23 cellular contexts compared by ENCODE assay signal in genomic region chr3:170240671-170241070, GRCh38.
"Had no signal": no experiment of that assay in that cellular context is flagged by ENCODE, and none has a peak within 500 bp of the region (broad histone marks: within the 10 kb centered on the region; RNA-seq: fewer than 3 reads in every experiment).

No MANE protein-coding gene starts in this region.

- H3K4me3 Mint-ChIP-seq: activated naive CD8-positive, alpha-beta T cell; activated T-cell treated with anti-CD3 and anti-CD28 coated beads, Interleukin-2, amount 50 U/mL, for 72 hours; naive thymus-derived CD4-positive, alpha-beta T cell; neural progenitor cell had no signal

- H3K9me3 ChIP-seq: right atrium auricular region, tibial nerve, vagina had no signal

- H3K36me3 ChIP-seq: cardiac muscle cell, neural progenitor cell had no signal

- H3K27me3 ChIP-seq: cardiac muscle cell, neural progenitor cell, right atrium auricular region, tibial nerve, vagina had no signal

- ATAC-seq: activated T-cell treated with anti-CD3 and anti-CD28 coated beads, Interleukin-2, amount 50 U/mL, for 72 hours; naive thymus-derived CD4-positive, alpha-beta T cell; stimulated activated naive CD8-positive, alpha-beta T cell treated with anti-CD3 and anti-CD28 coated beads, Interleukin-15, Interleukin-2, amounts not matched to agents 100 U/mL and 50 U/mL, for 24 hours had no signal

- H3K9ac ChIP-seq: neural progenitor cell had no signal

- H3K9me3 Mint-ChIP-seq: activated T-cell treated with anti-CD3 and anti-CD28 coated beads, Interleukin-2, amount 50 U/mL, for 72 hours; naive thymus-derived CD4-positive, alpha-beta T cell; neural progenitor cell had no signal

- DNase-seq: activated CD4-positive, alpha-beta T cell treated with anti-CD3 and anti-CD28 coated beads for 1 hour; activated CD8-positive, alpha-beta memory T cell treated with anti-CD3 and anti-CD28 coated beads for 24 hours; activated CD8-positive, alpha-beta memory T cell treated with anti-CD3 and anti-CD28 coated beads, Interleukin-2, amount 50 U/mL, for 48 hours; activated gamma-delta T cell; activated T-cell treated with anti-CD3 and anti-CD28 coated beads, Interleukin-2, amount 50 U/mL, for 72 hours; amygdala; dermis blood vessel endothelial cell; effector memory CD4-positive, alpha-beta T cell; foreskin melanocyte; head of caudate nucleus; mesenchymal stem cell; naive thymus-derived CD4-positive, alpha-beta T cell; stimulated activated naive CD8-positive, alpha-beta T cell treated with anti-CD3 and anti-CD28 coated beads, Interleukin-15, Interleukin-2, amounts not matched to agents 100 U/mL and 50 U/mL, for 24 hours; substantia nigra; T-helper 2 cell; WERI-Rb-1 had no signal

- H3K27me3 Mint-ChIP-seq: activated naive CD8-positive, alpha-beta T cell; naive thymus-derived CD4-positive, alpha-beta T cell; progenitor cell of endocrine pancreas had no signal

- H3K4me3 ChIP-seq: cardiac muscle cell, neural progenitor cell, right atrium auricular region, tibial nerve, vagina had no signal

- H3K4me1 ChIP-seq: neural progenitor cell, right atrium auricular region, tibial nerve had no signal

- H3K27ac ChIP-seq: cardiac muscle cell, neural progenitor cell, right atrium auricular region, tibial nerve, vagina, WERI-Rb-1 had no signal

- H3K27ac Mint-ChIP-seq: activated naive CD8-positive, alpha-beta T cell; activated T-cell treated with anti-CD3 and anti-CD28 coated beads, Interleukin-2, amount 50 U/mL, for 72 hours; neural progenitor cell; progenitor cell of endocrine pancreas had no signal
